Comparison of ENCODE assay signal across 9 cellular contexts in genomic region chr14:105859717-105860614, GRCh38.
A peak's percentile ranks its signal among the peaks of the same experiment; 100 is the strongest.
DNase-seq lines count a peak whose midpoint lies in the region; ATAC-seq and TF ChIP-seq lines count a peak whose summit lies in the region.
"Had no signal": no experiment of that assay in that cellular context is flagged by ENCODE, and none has a peak within 500 bp of the region (broad histone marks: within the 10 kb centered on the region; RNA-seq: fewer than 3 reads in every experiment).

No MANE protein-coding gene starts in this region.

- intact Hi-C loops in activated CD4-positive, alpha-beta T cell treated with anti-CD3 and anti-CD28 coated beads, Interleukin-2, amount 10 ng/mL, durations not matched to agents 24 days and 14 days (cut with micrococcal nuclease) = loop anchor here (5.0 kb wide), 1 partner anchor 152 kb away; no protein-coding TSS in a partner anchor
- intact Hi-C loops in left ventricle myocardium superior (cut with micrococcal nuclease) = no loop called here

- TF ChIP-seq CTCF in type B pancreatic cell (conservative IDR thresholded peaks at IDR 0.05) = no peak

- peak; percentile 82 for DNase-seq in activated CD4-positive, alpha-beta T cell treated with anti-CD3 and anti-CD28 coated beads, Interleukin-2, amount 10 ng/mL, durations not matched to agents 24 days and 14 days
- DNase-seq in activated CD4-positive, alpha-beta T cell treated with anti-CD3 and anti-CD28 coated beads for 48 hours = no peak
- DNase-seq in activated CD8-positive, alpha-beta memory T cell treated with anti-CD3 and anti-CD28 coated beads, Interleukin-2, amount 10 ng/mL, durations not matched to agents 7 days and 5 days = peak; percentile 88
- DNase-seq in left ventricle myocardium superior (peak; percentile 23), type B pancreatic cell (ENCODE audit: extremely low spot score, unreplicated experiment) (peak; percentile 53), NCI-H2196 (lab: John Stamatoyannopoulos, UW; ENCODE audit: unreplicated experiment) (no peak), COLO668 (lab: John Stamatoyannopoulos, UW; ENCODE audit: unreplicated experiment) (no peak), NCI-H2171 (lab: John Stamatoyannopoulos, UW) (no peak)
- DNase-seq: MG63 had no signal

- H3K36me3 Mint-ChIP-seq in activated CD4-positive, alpha-beta T cell treated with anti-CD3 and anti-CD28 coated beads, Interleukin-2, amount 10 ng/mL, durations not matched to agents 24 days and 14 days (ENCODE audit: low read depth) = peaks cover 3% of the 10 kb centered on the region
- peaks cover under 1% of the 10 kb centered on the region for H3K36me3 Mint-ChIP-seq in activated CD8-positive, alpha-beta memory T cell treated with anti-CD3 and anti-CD28 coated beads, Interleukin-2, amount 10 ng/mL, durations not matched to agents 7 days and 5 days
- no peaks in the 10 kb centered on the region for H3K36me3 Mint-ChIP-seq in type B pancreatic cell

- H3K9me3 Mint-ChIP-seq in activated CD4-positive, alpha-beta T cell treated with anti-CD3 and anti-CD28 coated beads, Interleukin-2, amount 10 ng/mL, durations not matched to agents 24 days and 14 days = no peaks in the 10 kb centered on the region
- H3K9me3 Mint-ChIP-seq in activated CD8-positive, alpha-beta memory T cell treated with anti-CD3 and anti-CD28 coated beads, Interleukin-2, amount 10 ng/mL, durations not matched to agents 7 days and 5 days (ENCODE audit: low read depth) = no peaks in the 10 kb centered on the region
- peaks cover 4% of the 10 kb centered on the region for H3K9me3 Mint-ChIP-seq in type B pancreatic cell

- peaks cover 45% of the 10 kb centered on the region for H3K4me1 Mint-ChIP-seq in activated CD4-positive, alpha-beta T cell treated with anti-CD3 and anti-CD28 coated beads, Interleukin-2, amount 10 ng/mL, durations not matched to agents 24 days and 14 days
- peaks cover 70% of the 10 kb centered on the region for H3K4me1 Mint-ChIP-seq in activated CD8-positive, alpha-beta memory T cell treated with anti-CD3 and anti-CD28 coated beads, Interleukin-2, amount 10 ng/mL, durations not matched to agents 7 days and 5 days
- no peaks in the 10 kb centered on the region for H3K4me1 Mint-ChIP-seq in type B pancreatic cell (ENCODE audit: unreplicated experiment)

- peaks cover 3% of the 10 kb centered on the region for H3K27me3 Mint-ChIP-seq in activated CD4-positive, alpha-beta T cell treated with anti-CD3 and anti-CD28 coated beads, Interleukin-2, amount 10 ng/mL, durations not matched to agents 24 days and 14 days
- peaks cover 2% of the 10 kb centered on the region for H3K27me3 Mint-ChIP-seq in activated CD8-positive, alpha-beta memory T cell treated with anti-CD3 and anti-CD28 coated beads, Interleukin-2, amount 10 ng/mL, durations not matched to agents 7 days and 5 days
- H3K27me3 Mint-ChIP-seq in type B pancreatic cell = no peaks in the 10 kb centered on the region

- ATAC-seq in activated CD8-positive, alpha-beta memory T cell treated with anti-CD3 and anti-CD28 coated beads, Interleukin-2, amount 10 ng/mL, durations not matched to agents 7 days and 5 days = peak; percentile 50
- ATAC-seq in left ventricle myocardium superior = no peak

- H3K27ac Mint-ChIP-seq in activated CD4-positive, alpha-beta T cell treated with anti-CD3 and anti-CD28 coated beads, Interleukin-2, amount 10 ng/mL, durations not matched to agents 24 days and 14 days = peak overlapping the region; percentile 85
- peak overlapping the region; percentile 95 for H3K27ac Mint-ChIP-seq in activated CD8-positive, alpha-beta memory T cell treated with anti-CD3 and anti-CD28 coated beads, Interleukin-2, amount 10 ng/mL, durations not matched to agents 7 days and 5 days
- no peak overlapping the region for H3K27ac Mint-ChIP-seq in type B pancreatic cell

- peak overlapping the region; percentile 76 for H3K4me3 Mint-ChIP-seq in activated CD4-positive, alpha-beta T cell treated with anti-CD3 and anti-CD28 coated beads, Interleukin-2, amount 10 ng/mL, durations not matched to agents 24 days and 14 days
- H3K4me3 Mint-ChIP-seq in activated CD8-positive, alpha-beta memory T cell treated with anti-CD3 and anti-CD28 coated beads, Interleukin-2, amount 10 ng/mL, durations not matched to agents 7 days and 5 days = peak overlapping the region; percentile 59
- no peak overlapping the region for H3K4me3 Mint-ChIP-seq in type B pancreatic cell

- CTCF ChIA-PET in activated CD8-positive, alpha-beta memory T cell treated with anti-CD3 and anti-CD28 coated beads, Interleukin-2, amount 10 ng/mL, durations not matched to agents 7 days and 5 days (lab: Charles Lee) = interaction anchor here (0.8 kb wide), 1 partner anchor 145 kb away, joined by 3 read pairs; no protein-coding TSS in a partner anchor

Comparison
In these comparisons a context has a peak if more than half of its experiments do, and no peak if none do; other contexts are left out.
1. DNase-seq: peak in activated CD4-positive, alpha-beta T cell treated with anti-CD3 and anti-CD28 coated beads, Interleukin-2, amount 10 ng/mL, durations not matched to agents 24 days and 14 days (single experiment), activated CD8-positive, alpha-beta memory T cell treated with anti-CD3 and anti-CD28 coated beads, Interleukin-2, amount 10 ng/mL, durations not matched to agents 7 days and 5 days (single experiment), left ventricle myocardium superior (single experiment) and type B pancreatic cell (single experiment); none in activated CD4-positive, alpha-beta T cell treated with anti-CD3 and anti-CD28 coated beads for 48 hours (single experiment), NCI-H2196 (single experiment), COLO668 (single experiment) and NCI-H2171 (single experiment).